In the genomic region with DNA sequence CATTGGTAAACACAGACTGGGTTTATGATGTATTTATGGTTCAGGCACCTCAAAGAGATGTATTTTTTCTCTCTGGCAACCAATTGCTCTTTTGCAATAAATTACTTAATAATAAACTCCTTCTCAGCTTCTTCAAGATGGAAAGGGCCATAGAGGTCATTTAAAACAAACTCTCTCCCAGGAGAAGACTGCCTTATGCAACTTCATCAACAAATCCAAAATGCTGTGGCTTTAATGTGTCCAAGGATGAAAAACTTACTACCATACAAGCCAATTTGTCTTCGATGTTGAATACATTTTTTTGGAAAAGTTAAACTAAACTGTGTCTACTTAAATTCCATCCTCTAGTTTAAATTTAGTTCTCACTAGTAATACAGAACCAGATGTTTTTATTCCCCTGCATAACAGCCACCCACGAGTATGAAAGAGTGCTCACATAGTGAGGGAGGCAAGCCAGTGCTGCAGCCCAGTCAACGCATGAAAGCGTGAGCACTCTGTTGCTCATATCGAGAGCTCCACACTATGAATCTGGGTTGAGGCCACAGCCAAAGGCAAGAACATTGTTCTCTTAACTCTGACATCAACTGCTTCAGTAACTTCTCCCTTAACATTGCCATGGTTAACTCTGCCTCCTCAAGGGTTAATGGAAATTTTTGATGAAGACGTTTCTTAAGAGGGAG, we compare ENCODE assay signal across 1 cellular context.
TF ChIP-seq lines count a peak whose summit lies in the region.

No MANE protein-coding gene starts in this region.

TF ChIP-seq in GM12878, 131 proteins besides CTCF, POLR2A, EP300 and RAD21 (continued from another document):
- TF ChIP-seq, protein P1, sequence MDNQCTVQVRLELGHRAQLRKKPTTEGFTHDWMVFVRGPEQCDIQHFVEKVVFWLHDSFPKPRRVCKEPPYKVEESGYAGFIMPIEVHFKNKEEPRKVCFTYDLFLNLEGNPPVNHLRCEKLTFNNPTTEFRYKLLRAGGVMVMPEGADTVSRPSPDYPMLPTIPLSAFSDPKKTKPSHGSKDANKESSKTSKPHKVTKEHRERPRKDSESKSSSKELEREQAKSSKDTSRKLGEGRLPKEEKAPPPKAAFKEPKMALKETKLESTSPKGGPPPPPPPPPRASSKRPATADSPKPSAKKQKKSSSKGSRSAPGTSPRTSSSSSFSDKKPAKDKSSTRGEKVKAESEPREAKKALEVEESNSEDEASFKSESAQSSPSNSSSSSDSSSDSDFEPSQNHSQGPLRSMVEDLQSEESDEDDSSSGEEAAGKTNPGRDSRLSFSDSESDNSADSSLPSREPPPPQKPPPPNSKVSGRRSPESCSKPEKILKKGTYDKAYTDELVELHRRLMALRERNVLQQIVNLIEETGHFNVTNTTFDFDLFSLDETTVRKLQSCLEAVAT (IDR thresholded peaks at IDR 0.05), result no peak
- TF ChIP-seq MYB (IDR thresholded peaks at IDR 0.05; ENCODE audit: borderline replicate concordance, low read depth, low read length), result no peak
- TF ChIP-seq PML (IDR thresholded peaks at IDR 0.05; ENCODE audit: low read length), result no peak
- peak; percentile 53; the same call in 1 of the 2 replicates for TF ChIP-seq JUNB (IDR thresholded peaks at IDR 0.05)
- TF ChIP-seq, protein P2, sequence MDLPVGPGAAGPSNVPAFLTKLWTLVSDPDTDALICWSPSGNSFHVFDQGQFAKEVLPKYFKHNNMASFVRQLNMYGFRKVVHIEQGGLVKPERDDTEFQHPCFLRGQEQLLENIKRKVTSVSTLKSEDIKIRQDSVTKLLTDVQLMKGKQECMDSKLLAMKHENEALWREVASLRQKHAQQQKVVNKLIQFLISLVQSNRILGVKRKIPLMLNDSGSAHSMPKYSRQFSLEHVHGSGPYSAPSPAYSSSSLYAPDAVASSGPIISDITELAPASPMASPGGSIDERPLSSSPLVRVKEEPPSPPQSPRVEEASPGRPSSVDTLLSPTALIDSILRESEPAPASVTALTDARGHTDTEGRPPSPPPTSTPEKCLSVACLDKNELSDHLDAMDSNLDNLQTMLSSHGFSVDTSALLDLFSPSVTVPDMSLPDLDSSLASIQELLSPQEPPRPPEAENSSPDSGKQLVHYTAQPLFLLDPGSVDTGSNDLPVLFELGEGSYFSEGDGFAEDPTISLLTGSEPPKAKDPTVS (IDR thresholded peaks at IDR 0.05; ENCODE audit: low read depth, low read length), result no peak
- TF ChIP-seq, protein P3, sequence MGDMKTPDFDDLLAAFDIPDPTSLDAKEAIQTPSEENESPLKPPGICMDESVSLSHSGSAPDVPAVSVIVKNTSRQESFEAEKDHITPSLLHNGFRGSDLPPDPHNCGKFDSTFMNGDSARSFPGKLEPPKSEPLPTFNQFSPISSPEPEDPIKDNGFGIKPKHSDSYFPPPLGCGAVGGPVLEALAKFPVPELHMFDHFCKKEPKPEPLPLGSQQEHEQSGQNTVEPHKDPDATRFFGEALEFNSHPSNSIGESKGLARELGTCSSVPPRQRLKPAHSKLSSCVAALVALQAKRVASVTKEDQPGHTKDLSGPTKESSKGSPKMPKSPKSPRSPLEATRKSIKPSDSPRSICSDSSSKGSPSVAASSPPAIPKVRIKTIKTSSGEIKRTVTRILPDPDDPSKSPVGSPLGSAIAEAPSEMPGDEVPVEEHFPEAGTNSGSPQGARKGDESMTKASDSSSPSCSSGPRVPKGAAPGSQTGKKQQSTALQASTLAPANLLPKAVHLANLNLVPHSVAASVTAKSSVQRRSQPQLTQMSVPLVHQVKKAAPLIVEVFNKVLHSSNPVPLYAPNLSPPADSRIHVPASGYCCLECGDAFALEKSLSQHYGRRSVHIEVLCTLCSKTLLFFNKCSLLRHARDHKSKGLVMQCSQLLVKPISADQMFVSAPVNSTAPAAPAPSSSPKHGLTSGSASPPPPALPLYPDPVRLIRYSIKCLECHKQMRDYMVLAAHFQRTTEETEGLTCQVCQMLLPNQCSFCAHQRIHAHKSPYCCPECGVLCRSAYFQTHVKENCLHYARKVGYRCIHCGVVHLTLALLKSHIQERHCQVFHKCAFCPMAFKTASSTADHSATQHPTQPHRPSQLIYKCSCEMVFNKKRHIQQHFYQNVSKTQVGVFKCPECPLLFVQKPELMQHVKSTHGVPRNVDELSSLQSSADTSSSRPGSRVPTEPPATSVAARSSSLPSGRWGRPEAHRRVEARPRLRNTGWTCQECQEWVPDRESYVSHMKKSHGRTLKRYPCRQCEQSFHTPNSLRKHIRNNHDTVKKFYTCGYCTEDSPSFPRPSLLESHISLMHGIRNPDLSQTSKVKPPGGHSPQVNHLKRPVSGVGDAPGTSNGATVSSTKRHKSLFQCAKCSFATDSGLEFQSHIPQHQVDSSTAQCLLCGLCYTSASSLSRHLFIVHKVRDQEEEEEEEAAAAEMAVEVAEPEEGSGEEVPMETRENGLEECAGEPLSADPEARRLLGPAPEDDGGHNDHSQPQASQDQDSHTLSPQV (IDR thresholded peaks at IDR 0.05), result no peak
- no peak for TF ChIP-seq IKZF1 (conservative IDR thresholded peaks at IDR 0.05)
- TF ChIP-seq, protein P4, sequence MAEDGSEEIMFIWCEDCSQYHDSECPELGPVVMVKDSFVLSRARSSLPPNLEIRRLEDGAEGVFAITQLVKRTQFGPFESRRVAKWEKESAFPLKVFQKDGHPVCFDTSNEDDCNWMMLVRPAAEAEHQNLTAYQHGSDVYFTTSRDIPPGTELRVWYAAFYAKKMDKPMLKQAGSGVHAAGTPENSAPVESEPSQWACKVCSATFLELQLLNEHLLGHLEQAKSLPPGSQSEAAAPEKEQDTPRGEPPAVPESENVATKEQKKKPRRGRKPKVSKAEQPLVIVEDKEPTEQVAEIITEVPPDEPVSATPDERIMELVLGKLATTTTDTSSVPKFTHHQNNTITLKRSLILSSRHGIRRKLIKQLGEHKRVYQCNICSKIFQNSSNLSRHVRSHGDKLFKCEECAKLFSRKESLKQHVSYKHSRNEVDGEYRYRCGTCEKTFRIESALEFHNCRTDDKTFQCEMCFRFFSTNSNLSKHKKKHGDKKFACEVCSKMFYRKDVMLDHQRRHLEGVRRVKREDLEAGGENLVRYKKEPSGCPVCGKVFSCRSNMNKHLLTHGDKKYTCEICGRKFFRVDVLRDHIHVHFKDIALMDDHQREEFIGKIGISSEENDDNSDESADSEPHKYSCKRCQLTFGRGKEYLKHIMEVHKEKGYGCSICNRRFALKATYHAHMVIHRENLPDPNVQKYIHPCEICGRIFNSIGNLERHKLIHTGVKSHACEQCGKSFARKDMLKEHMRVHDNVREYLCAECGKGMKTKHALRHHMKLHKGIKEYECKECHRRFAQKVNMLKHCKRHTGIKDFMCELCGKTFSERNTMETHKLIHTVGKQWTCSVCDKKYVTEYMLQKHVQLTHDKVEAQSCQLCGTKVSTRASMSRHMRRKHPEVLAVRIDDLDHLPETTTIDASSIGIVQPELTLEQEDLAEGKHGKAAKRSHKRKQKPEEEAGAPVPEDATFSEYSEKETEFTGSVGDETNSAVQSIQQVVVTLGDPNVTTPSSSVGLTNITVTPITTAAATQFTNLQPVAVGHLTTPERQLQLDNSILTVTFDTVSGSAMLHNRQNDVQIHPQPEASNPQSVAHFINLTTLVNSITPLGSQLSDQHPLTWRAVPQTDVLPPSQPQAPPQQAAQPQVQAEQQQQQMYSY (CRISPR knock-in tag; IDR thresholded peaks at IDR 0.05), result no peak
- no peak for TF ChIP-seq TCF3 (IDR thresholded peaks at IDR 0.05; ENCODE audit: borderline replicate concordance, insufficient read depth, low read depth, low read length)
- peak; percentile 52; the same call in 1 of the 2 replicates for TF ChIP-seq CREM (IDR thresholded peaks at IDR 0.05; ENCODE audit: low read depth)
- TF ChIP-seq YBX1 (IDR thresholded peaks at IDR 0.05), result no peak
- TF ChIP-seq KLF5 (IDR thresholded peaks at IDR 0.05; ENCODE audit: partially characterized antibody), result no peak
- peak; percentile 53; the same call in 1 of the 2 replicates for TF ChIP-seq IRF4 (IDR thresholded peaks at IDR 0.05; ENCODE audit: low read depth, low read length)
- no peak for TF ChIP-seq BMI1 (IDR thresholded peaks at IDR 0.05; ENCODE audit: borderline replicate concordance)
- no peak for TF ChIP-seq TARDBP (IDR thresholded peaks at IDR 0.05; ENCODE audit: borderline replicate concordance)
